Comparison of ENCODE assay signal across 8 cellular contexts in genomic region chr4:2812985-2813384, GRCh38. TPM values are rescaled to one million over a fixed set of nuclear protein-coding genes. Genes with fewer than 3 reads are reported as not detected.
DNase-seq lines count a peak whose midpoint lies in the region; ATAC-seq, FAIRE-seq and TF ChIP-seq lines count a peak whose summit lies in the region.

No MANE protein-coding gene starts in this region.

- no peak for ATAC-seq in HG03045 (IDR thresholded peaks at IDR 0.05; ENCODE audit: unreplicated experiment)

- H3K27ac ChIP-seq in KOPT-K1 (ENCODE audit: low read depth, low read length, poor library complexity, severe bottlenecking) (peak overlapping the region; percentile 87), duodenal mucosa (ENCODE audit: low read depth, low read length) (no peak overlapping the region), parathyroid adenoma (no peak overlapping the region)

- H3K9me3 ChIP-seq in KOPT-K1 (ENCODE audit: insufficient read depth, low read length, poor library complexity, severe bottlenecking) (no peaks in the 10 kb centered on the region), duodenal mucosa (ENCODE audit: control insufficient read depth in 1 of 2, low read length in 2 of 2) (no peaks in the 10 kb centered on the region), parathyroid adenoma (ENCODE audit: control insufficient read depth, low read length) (no peaks in the 10 kb centered on the region)

- FAIRE-seq in GM12891 (lab: Jason Lieb, UNC) = no peak

- H3K4me2 ChIP-seq in parathyroid adenoma (ENCODE audit: low read length) = peak overlapping the region; percentile 30

- H3K4me3 ChIP-seq in GM06990 (replicated peaks; ENCODE audit: low read depth, low read length) (peak overlapping the region; percentile 77), duodenal mucosa (ENCODE audit: low read depth in 1 of 2, low read length in 2 of 2) (peak overlapping the region; percentile 49 to 67), parathyroid adenoma (ENCODE audit: low read depth, low read length) (no peak overlapping the region)

- H3K9ac ChIP-seq in duodenal mucosa (ENCODE audit: low read depth in 1 of 2, low read length in 2 of 2) = peak overlapping the region; percentile 58 to 64
- H3K9ac ChIP-seq in parathyroid adenoma = no peak overlapping the region

- TF ChIP-seq CTCF in GM06990 (IDR thresholded peaks at IDR 0.05; ENCODE audit: insufficient read depth, low read length, poor library complexity, severe bottlenecking) (no peak), parathyroid adenoma (IDR thresholded peaks at IDR 0.05) (no peak)

- H2AFZ ChIP-seq in parathyroid adenoma = no peak overlapping the region

- DNase-seq in GM06990 (ENCODE audit: extremely low read depth, insufficient read length) (no peak), GM12891 (ENCODE audit: insufficient read length, low spot score) (no peak), glomerular visceral epithelial cell (ENCODE audit: extremely low spot score) (no peak), NCI-H2196 treated with DMSO at 0.1 percent for 48 hours (lab: John Stamatoyannopoulos, UW; ENCODE audit: unreplicated experiment) (no peak)

- H3K79me2 ChIP-seq in parathyroid adenoma = no peaks in the 10 kb centered on the region

- H3K4me1 ChIP-seq in duodenal mucosa (ENCODE audit: control insufficient read depth in 1 of 2, insufficient read depth in 2 of 2, low read length in 2 of 2) (peaks cover 48 to 64% of the 10 kb centered on the region in 2 donors), parathyroid adenoma (peaks cover 8% of the 10 kb centered on the region)

- TF ChIP-seq POLR2A in GM12891 (IDR thresholded peaks at IDR 0.05; ENCODE audit: low read depth, low read length) = no peak

- H3K27me3 ChIP-seq in GM06990 (replicated peaks; ENCODE audit: control insufficient read depth, insufficient read depth, low read length) = no peaks in the 10 kb centered on the region
- H3K27me3 ChIP-seq in duodenal mucosa (ENCODE audit: control insufficient read depth in 1 of 2, insufficient read depth in 2 of 2, low read length in 2 of 2) = no peaks in the 10 kb centered on the region
- H3K27me3 ChIP-seq in parathyroid adenoma (ENCODE audit: control insufficient read depth, insufficient read depth, low read length) = no peaks in the 10 kb centered on the region

- peaks cover 5% of the 10 kb centered on the region for H3K36me3 ChIP-seq in GM06990 (ENCODE audit: control insufficient read depth, insufficient read depth, low read length)
- H3K36me3 ChIP-seq in KOPT-K1 (ENCODE audit: insufficient read depth, low read length) = no peaks in the 10 kb centered on the region
- no peaks in the 10 kb centered on the region for H3K36me3 ChIP-seq in duodenal mucosa (ENCODE audit: control insufficient read depth in 1 of 2, insufficient read depth in 2 of 2, low read length in 2 of 2)
- no peaks in the 10 kb centered on the region for H3K36me3 ChIP-seq in parathyroid adenoma (ENCODE audit: control insufficient read depth, insufficient read depth, low read length)

TF ChIP-seq in GM12891, 5 proteins besides CTCF, POLR2A, EP300 and RAD21:
- no peak for TF ChIP-seq PAX5 (IDR thresholded peaks at IDR 0.05; ENCODE audit: insufficient read depth, low read length, severe bottlenecking)
- TF ChIP-seq POU2F2 (IDR thresholded peaks at IDR 0.05; ENCODE audit: low read depth, low read length) = no peak
- TF ChIP-seq SPI1 (IDR thresholded peaks at IDR 0.05; ENCODE audit: low read depth, low read length) = no peak
- TF ChIP-seq POLR2AphosphoS5 (IDR thresholded peaks at IDR 0.05; ENCODE audit: low read depth, low read length) = no peak
- no peak for TF ChIP-seq TAF1 (IDR thresholded peaks at IDR 0.05; ENCODE audit: low read depth, low read length)

RNA-seq across cellular contexts. Expression of gene SH3BP2, which starts 20.1 kb away (rescaled TPM):
- polyA plus RNA-seq in GM12891 (2012; ENCODE audit: low read depth, missing spikeins) = 26.2 TPM

RNA-seq across cellular contexts. Expression of gene ADD1, which starts 30.7 kb away (rescaled TPM):
- polyA plus RNA-seq in GM12891 (2012; ENCODE audit: low read depth, missing spikeins) = 112 TPM

RNA-seq across cellular contexts. Expression of gene TNIP2, which starts 56.8 kb away (rescaled TPM):
- 40.6 TPM for polyA plus RNA-seq in GM12891 (2012; ENCODE audit: low read depth, missing spikeins)
